Comparison of ENCODE assay signal across 10 cellular contexts in genomic region chr10:128780379-128780778, GRCh38.
"Had no signal": no experiment of that assay in that cellular context is flagged by ENCODE, and none has a peak within 500 bp of the region (broad histone marks: within the 10 kb centered on the region; RNA-seq: fewer than 3 reads in every experiment).

No MANE protein-coding gene starts in this region.

- H3K36me3 Mint-ChIP-seq: IgD-negative memory B cell had no signal

- H3K4me1 Mint-ChIP-seq: IgD-negative memory B cell had no signal

- H3K4me3 ChIP-seq: GM23248, HAP-1 had no signal

- ATAC-seq: HCT116, HepG2 had no signal

- H3K4me1 ChIP-seq: HAP-1 had no signal

- H3K27me3 Mint-ChIP-seq: IgD-negative memory B cell had no signal

- H3K36me3 ChIP-seq: HAP-1 had no signal

- H3K27ac ChIP-seq: GM23248, HL-60 had no signal

- DNase-seq: GM23248, GOT3, H7, HFFc6, KBM-7 had no signal

- H3K27ac Mint-ChIP-seq: HFFc6, IgD-negative memory B cell had no signal

- H3K9me3 ChIP-seq: HAP-1 had no signal

- H3K9ac ChIP-seq: GM23248 had no signal

- H3K4me3 Mint-ChIP-seq: HFFc6, IgD-negative memory B cell had no signal
